ENCODE assay signal across 9 cellular contexts in genomic region chr7:129055861-129056464, GRCh38. TPM values are rescaled to one million over a fixed set of nuclear protein-coding genes. Genes with fewer than 3 reads are reported as not detected.
DNase-seq lines count a peak whose midpoint lies in the region; ATAC-seq, FAIRE-seq and TF ChIP-seq lines count a peak whose summit lies in the region.
"Had no signal": no experiment of that assay in that cellular context is flagged by ENCODE, and none has a peak within 500 bp of the region (broad histone marks: within the 10 kb centered on the region; RNA-seq: fewer than 3 reads in every experiment).

No MANE protein-coding gene starts in this region.

- H3K27me3 ChIP-seq in BLaER1 treated with 17β-estradiol and CSF1 and Interleukin-3, amounts not matched to agents 10 nM and 100 nM = no peaks in the 10 kb centered on the region
- H3K27me3 ChIP-seq in HUES48 (ENCODE audit: control insufficient read depth, insufficient read depth, low read length) (no peaks in the 10 kb centered on the region), GM12878 (replicated peaks in 1 of 2; ENCODE audit: control insufficient read depth in 2 of 2, insufficient read depth in 2 of 2, low read length in 1 of 2) (no peaks in the 10 kb centered on the region)

- no peaks in the 10 kb centered on the region for H3K9me3 Mint-ChIP-seq in natural killer cell

- in situ Hi-C loops in GM12878 (cut with MboI) = no loop called here

- peaks cover 24 to 36% (median 34%) of the 10 kb centered on the region in 10 experiments for H3K4me1 ChIP-seq in BLaER1 treated with 17β-estradiol and CSF1 and Interleukin-3, amounts not matched to agents 10 nM and 100 nM
- H3K4me1 ChIP-seq in HUES48 (ENCODE audit: control insufficient read depth, insufficient read depth, low read length) (peaks cover 7% of the 10 kb centered on the region; the same call in 1 of the 2 replicates), GM12878 (ENCODE audit: control insufficient read depth, insufficient read depth, low read length) (peaks cover 5% of the 10 kb centered on the region)

- H3K27ac ChIP-seq in BLaER1 treated with 17β-estradiol and CSF1 and Interleukin-3, amounts not matched to agents 10 nM and 100 nM = peak overlapping the region in 5 of 11 experiments; percentile 92 to 99 (median 97); a peak in 9 of 22 replicates
- H3K27ac ChIP-seq in HUES48 (ENCODE audit: low read depth, low read length) (no peak overlapping the region), GM12878 (ENCODE audit: control insufficient read depth, insufficient read depth) (no peak overlapping the region)

- ATAC-seq in GM12878 (no peak), natural killer cell (peak in 1 of 3 donors; percentile 34), GM18907 (IDR thresholded peaks at IDR 0.05; ENCODE audit: unreplicated experiment) (no peak)
- no peak for ATAC-seq in activated CD4-positive, CD25-positive, alpha-beta regulatory T cell treated with anti-CD3 and anti-CD28 coated beads, Interleukin-2, amount 50 U/mL, for 24 hours

- RAD21 ChIA-PET in GM12878 (lab: Charles Lee; ENCODE audit: unreplicated experiment) = interaction anchor here (0.9 to 3.2 kb wide), 5 partner anchors 33 to 116 kb away, joined by 3 to 32 read pairs (median 13); no protein-coding TSS in a partner anchor

- peak overlapping the region in 9 of 10 experiments; percentile 78 to 96 (median 81); a peak in 12 of 20 replicates for H3K4me3 ChIP-seq in BLaER1 treated with 17β-estradiol and CSF1 and Interleukin-3, amounts not matched to agents 10 nM and 100 nM
- H3K4me3 ChIP-seq in HUES48 (ENCODE audit: low read depth, low read length) = peak overlapping the region; percentile 97
- H3K4me3 ChIP-seq in GM12878 = peak overlapping the region; percentile 97; the same call in 1 of the 2 replicates

- FAIRE-seq in GM12878 (lab: Jason Lieb, UNC) = no peak

- 96% methylated on average over 22 of the region's 22 CpGs for WGBS in GM12878 (ENCODE audit: insufficient coverage, insufficient replicate concordance, low lambda C conversion rate, missing lambda C conversion rate)

- H4K20me1 ChIP-seq in BLaER1 treated with 17β-estradiol and CSF1 and Interleukin-3, amounts not matched to agents 10 nM and 100 nM = peaks cover 7 to 30% (median 23%) of the 10 kb centered on the region in 11 experiments; a peak in 15 of 22 replicates
- H4K20me1 ChIP-seq in GM12878 (ENCODE audit: control insufficient read depth, insufficient read depth) = peaks cover 2% of the 10 kb centered on the region; the same call in 1 of the 2 replicates

- TF ChIP-seq RAD21 in GM12878 (IDR thresholded peaks at IDR 0.05; ENCODE audit: insufficient read depth, low read depth, low read length) = no peak

- DNase-seq in GM12878 (ENCODE audit: low read depth, low spot score) (no peak), natural killer cell (peak; percentile 35), NCI-H146 treated with DMSO at 0.1 percent for 48 hours (lab: John Stamatoyannopoulos, UW; ENCODE audit: unreplicated experiment) (no peak), mesenteric fat pad (ENCODE audit: low spot score) (no peak)

- TF ChIP-seq CTCF in GM12878 (IDR thresholded peaks at IDR 0.05 in 2 of 3, conservative IDR thresholded peaks at IDR 0.05 in 1 of 3; ENCODE audit: control insufficient read depth in 2 of 3, extremely low read depth in 1 of 3, insufficient read depth in 1 of 3, low read depth in 3 of 3, low read length in 3 of 3) = no peak
- no peak for TF ChIP-seq CTCF in natural killer cell (IDR thresholded peaks at IDR 0.05)

- peaks cover 44% of the 10 kb centered on the region for H3K79me2 ChIP-seq in GM12878 (ENCODE audit: control insufficient read depth, insufficient read depth, low read length)

- CTCF ChIA-PET in GM12878 (lab: Yijun Ruan, JAX) = interaction anchor here (0.7 to 3.1 kb wide), 4 partner anchors 8 to 45 kb away, joined by 5 to 14 read pairs (median 12); no protein-coding TSS in a partner anchor

- BruUV-seq in GM12878 (replicated peaks; lab: Mats Ljungman, UMichigan) = no TSS peak

- POLR2A ChIA-PET in GM12878 (lab: Charles Lee) = interaction anchor here (0.6 to 4.8 kb wide), 6 partner anchors 9 to 992 kb away, joined by 3 to 42 read pairs (median 10); no protein-coding TSS in a partner anchor

- H3K9me3 ChIP-seq in BLaER1 treated with 17β-estradiol and CSF1 and Interleukin-3, amounts not matched to agents 10 nM and 100 nM (replicated peaks in 1 of 11) = no peaks in the 10 kb centered on the region
- H3K9me3 ChIP-seq in HUES48 (ENCODE audit: control insufficient read depth, insufficient read depth, low read length) (no peaks in the 10 kb centered on the region), GM12878 (replicated peaks; ENCODE audit: control insufficient read depth, insufficient read depth, low read length) (no peaks in the 10 kb centered on the region)
- H3K9me3 ChIP-seq: prostate gland had no signal

- SMC1A ChIA-PET in GM12878 (lab: Charles Lee; ENCODE audit: uncharacterized antibody, unreplicated experiment) = interaction anchor here (0.9 to 8.0 kb wide), 10 partner anchors 9 to 115 kb away, joined by 3 to 77 read pairs (median 24); no protein-coding TSS in a partner anchor

- peaks cover 27 to 30% of the 10 kb centered on the region in 2 donors for H3K4me1 Mint-ChIP-seq in natural killer cell

- H3K4me2 ChIP-seq in BLaER1 treated with 17β-estradiol and CSF1 and Interleukin-3, amounts not matched to agents 10 nM and 100 nM = peak overlapping the region; percentile 75 to 97 (median 88)
- H3K4me2 ChIP-seq in GM12878 (ENCODE audit: control insufficient read depth, insufficient read depth) = peak overlapping the region; percentile 80

- H2AFZ ChIP-seq in GM12878 (ENCODE audit: control insufficient read depth, low read depth, low read length) = no peak overlapping the region

- intact Hi-C loops in GM12878 (cut with micrococcal nuclease; ENCODE audit: unreplicated experiment) (loop anchor here (2.0 kb wide), 2 partner anchors 47 to 121 kb away; no protein-coding TSS in a partner anchor), natural killer cell (cut with micrococcal nuclease) (no loop called here)

- H3K36me3 Mint-ChIP-seq in natural killer cell = no peaks in the 10 kb centered on the region

- H3K27ac Mint-ChIP-seq in natural killer cell = peak overlapping the region; percentile 97 to 99

- TF ChIP-seq POLR2A in GM12878 (IDR thresholded peaks at IDR 0.05; ENCODE audit: low read depth, low read length) = no peak

- H3K4me3 Mint-ChIP-seq in natural killer cell = peak overlapping the region; percentile 97

- H3K9ac ChIP-seq in BLaER1 treated with 17β-estradiol and CSF1 and Interleukin-3, amounts not matched to agents 10 nM and 100 nM = peak overlapping the region in 2 of 11 experiments; percentile 98; a peak in 2 of 22 replicates
- no peak overlapping the region for H3K9ac ChIP-seq in HUES48 (ENCODE audit: low read depth, low read length)
- H3K9ac ChIP-seq in GM12878 (ENCODE audit: control insufficient read depth, insufficient read depth, low read length) = no peak overlapping the region

- TF ChIP-seq EP300 in GM12878 (IDR thresholded peaks at IDR 0.05; ENCODE audit: borderline replicate concordance in 1 of 2, control insufficient read depth in 1 of 2, low read depth in 2 of 2, low read length in 2 of 2) = no peak

- H3K36me3 ChIP-seq in BLaER1 treated with 17β-estradiol and CSF1 and Interleukin-3, amounts not matched to agents 10 nM and 100 nM = peaks cover 8 to 19% (median 13%) of the 10 kb centered on the region in 11 experiments; a peak in 18 of 22 replicates
- no peaks in the 10 kb centered on the region for H3K36me3 ChIP-seq in HUES48 (ENCODE audit: control insufficient read depth, insufficient read depth, low read length)
- peaks cover 0 to 8% of the 10 kb centered on the region in 2 experiments; a peak in 1 of 4 replicates for H3K36me3 ChIP-seq in GM12878 (ENCODE audit: control insufficient read depth in 2 of 2, insufficient read depth in 2 of 2, low read length in 1 of 2)
- H3K36me3 ChIP-seq: prostate gland had no signal

- H3K27me3 Mint-ChIP-seq in natural killer cell (ENCODE audit: low read depth in 2 of 2) = peaks cover 5 to 16% of the 10 kb centered on the region in 2 donors

TF ChIP-seq in GM12878, 131 proteins besides CTCF, POLR2A, EP300 and RAD21 (continues in another document):
- no peak for TF ChIP-seq ASH2L (IDR thresholded peaks at IDR 0.05; ENCODE audit: borderline replicate concordance, low read depth)
- TF ChIP-seq SIX5 (IDR thresholded peaks at IDR 0.05; ENCODE audit: low read depth, low read length, severe bottlenecking) = no peak
- no peak for TF ChIP-seq ZNF622 (IDR thresholded peaks at IDR 0.05)
- TF ChIP-seq NR2F1 (conservative IDR thresholded peaks at IDR 0.05) = no peak

RNA-seq across cellular contexts. Expression of gene TNPO3, which starts 1.1 kb away (rescaled TPM):
- total RNA-seq in GM12878 (2013; cell fraction: nucleolus; rRNA removed) = 77.5 and 79.6 TPM in 2 replicates
- total RNA-seq in GM12878 (2014; rRNA removed) = 72.7 and 77.4 TPM in 2 replicates
- 64.3 and 64.5 TPM in 2 replicates for total RNA-seq in GM12878 (2014; rRNA removed; fragmentation: Illumina TruSeq; extraction: Trizol)
- total RNA-seq in GM12878 (2021) = 63.0 and 67.6 TPM in 2 replicates
- 34.8 TPM for polyA plus RNA-seq in GM12878 (2011; ENCODE audit: low read depth)
- 46.6 and 56.7 TPM in 2 replicates for polyA plus RNA-seq in GM12878 (2011; rRNA removed)
- 59.9 and 67.6 TPM in 2 replicates for polyA plus RNA-seq in GM12878 (2011; cell fraction: cytosol; rRNA removed)
- polyA plus RNA-seq in GM12878 (2011; cell fraction: nucleus; rRNA removed) = 46.9 and 53.0 TPM in 2 replicates
- polyA plus RNA-seq in GM12878 (2012) = 40.9 and 46.9 TPM in 2 replicates
- polyA plus RNA-seq in GM12878 (2014; fragmentation: Illumina TruSeq; extraction: Trizol) = 68.7 and 68.9 TPM in 2 replicates
- polyA plus RNA-seq in GM12878 (2014; fragmentation: Nextera tagmentation; extraction: Ambion mirVana) = 10 to 100 TPM; 17.6 to 23.5 TPM
- polyA plus RNA-seq in GM12878 (2014; rRNA removed) = 52.4 and 57.4 TPM in 2 replicates
- polyA plus RNA-seq in GM12878 (2016; fragmentation: Nextera tagmentation; extraction: Ambion mirVana) = 10 to 100 TPM; 84.5 to 91.8 TPM
- 99.0 and 133 TPM in 2 replicates for polyA minus RNA-seq in GM12878 (2011; rRNA and poly(A)+ RNA removed)
- 27.8 and 31.8 TPM in 2 replicates for polyA minus RNA-seq in GM12878 (2011; cell fraction: cytosol; rRNA and poly(A)+ RNA removed)
- 36.3 and 44.6 TPM in 2 replicates for polyA minus RNA-seq in GM12878 (2011; cell fraction: nucleus; rRNA and poly(A)+ RNA removed)
- 10 to 100 TPM; 33.9 to 41.1 (median 37.9) TPM for total RNA-seq in natural killer cell
- 34.7 TPM for total RNA-seq in mesenteric fat pad
